Comparison of ENCODE assay signal across 8 cellular contexts in genomic region chr19:45523642-45524256, GRCh38.
DNase-seq lines count a peak whose midpoint lies in the region; ATAC-seq and TF ChIP-seq lines count a peak whose summit lies in the region.

No MANE protein-coding gene starts in this region.

- ATAC-seq in GM18867 (IDR thresholded peaks at IDR 0.05; ENCODE audit: unreplicated experiment): peak; percentile 78
- ATAC-seq in HG03442 (IDR thresholded peaks at IDR 0.05; ENCODE audit: unreplicated experiment): peak; percentile 78
- ATAC-seq in central memory CD8-positive, alpha-beta T cell (replicated peaks; ENCODE audit: extremely low read depth, poor library complexity, severe bottlenecking): peak; percentile 98

- H3K36me3 Mint-ChIP-seq in central memory CD8-positive, alpha-beta T cell (ENCODE audit: insufficient read depth): peaks cover 53% of the 10 kb centered on the region

- POLR2A ChIA-PET in AG04449 (lab: Yijun Ruan, JAX): no interaction called here

- DNase-seq in AG04449 (ENCODE audit: low read depth, low spot score) (no peak), NCI-H510A treated with DMSO at 0.1 percent for 48 hours (lab: John Stamatoyannopoulos, UW) (peak; percentile 83), kidney glomerular epithelial cell (lab: John Stamatoyannopoulos, UW) (peak; percentile 69)
- peak; percentile 71 for DNase-seq in activated CD4-positive, CD25-positive, alpha-beta regulatory T cell treated with anti-CD3 and anti-CD28 coated beads, Interleukin-2, amount 50 U/mL, for 72 hours
- DNase-seq in central memory CD8-positive, alpha-beta T cell (ENCODE audit: low spot score in 2 of 2): peak; percentile 52 to 71
- DNase-seq in stimulated activated CD4-positive, alpha-beta T cell treated with anti-CD3 and anti-CD28 coated beads, Interleukin-1b, Interleukin-23, amount 100 ng/mL, for 4 hours (ENCODE audit: low read depth in 2 of 2): peak; percentile 47 to 56

- no peaks in the 10 kb centered on the region for H3K27me3 Mint-ChIP-seq in central memory CD8-positive, alpha-beta T cell

- no peaks in the 10 kb centered on the region for H3K9me3 Mint-ChIP-seq in central memory CD8-positive, alpha-beta T cell

- peak overlapping the region; percentile 17 for H3K27ac Mint-ChIP-seq in central memory CD8-positive, alpha-beta T cell (ENCODE audit: low read depth)

- no peak overlapping the region for H3K4me3 Mint-ChIP-seq in central memory CD8-positive, alpha-beta T cell

- CTCF ChIA-PET in AG04449 (lab: Yijun Ruan, JAX): interaction anchor here (0.9 to 1.8 kb wide), 3 partner anchors 8 to 158 kb away, joined by 3 to 8 read pairs (median 4); no protein-coding TSS in a partner anchor

- no peak overlapping the region for H3K4me3 ChIP-seq in AG04449 (ENCODE audit: low read depth, low read length)

- peak; percentile 73 for TF ChIP-seq CTCF in AG04449 (IDR thresholded peaks at IDR 0.05; ENCODE audit: insufficient read depth, low read length, missing control alignments)

- H3K4me1 Mint-ChIP-seq in central memory CD8-positive, alpha-beta T cell: peaks cover 17% of the 10 kb centered on the region
